ENCODE assay signal across 8 cellular contexts in genomic region chr6:107460074-107460631, GRCh38. TPM values are rescaled to one million over a fixed set of nuclear protein-coding genes. Genes with fewer than 3 reads are reported as not detected.
DNase-seq lines count a peak whose midpoint lies in the region; ATAC-seq and TF ChIP-seq lines count a peak whose summit lies in the region.

No MANE protein-coding gene starts in this region.

- H3K9me2 ChIP-seq in DOHH2 (replicated peaks; ENCODE audit: control insufficient read depth, low read length): no peaks in the 10 kb centered on the region; the same call in 1 of the 2 replicates

- DNase-seq in NOMO-1 treated with DMSO at 0.1 percent for 48 hours (lab: John Stamatoyannopoulos, UW; ENCODE audit: unreplicated experiment) (peak; percentile 68), cerebellar cortex (ENCODE audit: low spot score) (peak; percentile 23), mucosa of descending colon (no peak), NCI-H2081 (lab: John Stamatoyannopoulos, UW) (no peak), NCI-H446 (lab: John Stamatoyannopoulos, UW) (no peak), HK-2 (ENCODE audit: unreplicated experiment) (no peak)

- intact Hi-C loops in mucosa of descending colon (cut with DNase I, micrococcal nuclease): no loop called here

- H3K36me3 ChIP-seq in DOHH2 (ENCODE audit: control insufficient read depth, low read length) (peaks cover 5% of the 10 kb centered on the region; the same call in 1 of the 2 replicates), mucosa of descending colon (ENCODE audit: low read depth) (no peaks in the 10 kb centered on the region)

- no peaks in the 10 kb centered on the region for H3F3A ChIP-seq in DOHH2 (ENCODE audit: control insufficient read depth, insufficient read depth)

- H3K9me3 ChIP-seq in DOHH2 (ENCODE audit: control insufficient read depth, insufficient read depth, low read length) (no peaks in the 10 kb centered on the region), mucosa of descending colon (no peaks in the 10 kb centered on the region)

- no peaks in the 10 kb centered on the region for H4K20me1 ChIP-seq in DOHH2 (ENCODE audit: control insufficient read depth, insufficient read depth, low read depth, low read length)

- peak overlapping the region; percentile 95 for H3K4me2 ChIP-seq in DOHH2 (ENCODE audit: low read length)

- peak overlapping the region; percentile 97 for H3K4me3 ChIP-seq in DOHH2 (ENCODE audit: low read length)
- peak overlapping the region; percentile 90 for H3K4me3 ChIP-seq in mucosa of descending colon

- H3K4me1 ChIP-seq in DOHH2 (ENCODE audit: control insufficient read depth, low read length): peaks cover 23% of the 10 kb centered on the region
- H3K4me1 ChIP-seq in mucosa of descending colon (ENCODE audit: low read depth): peaks cover 5% of the 10 kb centered on the region

- no peaks in the 10 kb centered on the region for H3K27me3 ChIP-seq in DOHH2 (ENCODE audit: control insufficient read depth, low read length)

- peak; percentile 17 for ATAC-seq in mucosa of descending colon
- no peak for ATAC-seq in HG03565 (IDR thresholded peaks at IDR 0.05; ENCODE audit: unreplicated experiment)

- peaks cover 35% of the 10 kb centered on the region for H3K79me2 ChIP-seq in DOHH2 (ENCODE audit: control insufficient read depth, low read length)

- peak overlapping the region; percentile 77 for H3K27ac ChIP-seq in DOHH2 (ENCODE audit: low read depth, low read length)

- TF ChIP-seq CTCF in DOHH2 (IDR thresholded peaks at IDR 0.05; ENCODE audit: low read depth, low read length, poor library complexity, severe bottlenecking) (no peak), mucosa of descending colon (IDR thresholded peaks at IDR 0.05) (no peak)

RNA-seq across cellular contexts. Expression of gene PDSS2, which starts 0.8 kb away (rescaled TPM):
- 10 to 100 TPM; 16.2 to 26.3 (median 25.6) TPM for total RNA-seq in mucosa of descending colon

RNA-seq across cellular contexts. Expression of gene SOBP, which starts 29.8 kb away (rescaled TPM):
- total RNA-seq in mucosa of descending colon: 10 to 100 TPM in 1 of 3 donors, 1 to 10 TPM in 2; 1.2 to 31.5 (median 2.5) TPM

Comparison
In these comparisons a context has a peak if more than half of its experiments do, and no peak if none do; other contexts are left out.
1. DNase-seq: peak in NOMO-1 treated with DMSO at 0.1 percent for 48 hours (single experiment) and cerebellar cortex (single experiment); none in mucosa of descending colon (0 of 3), NCI-H2081 (0 of 2), NCI-H446 (0 of 2) and HK-2 (single experiment).